Comparison of ENCODE assay signal across 10 cellular contexts in genomic region chr4:10089346-10089745, GRCh38. TPM values are rescaled to one million over a fixed set of nuclear protein-coding genes. Genes with fewer than 3 reads are reported as not detected.
A peak's percentile ranks its signal among the peaks of the same experiment; 100 is the strongest.
DNase-seq lines count a peak whose midpoint lies in the region; ATAC-seq, FAIRE-seq and TF ChIP-seq lines count a peak whose summit lies in the region.
"Had no signal": no experiment of that assay in that cellular context is flagged by ENCODE, and none has a peak within 500 bp of the region (broad histone marks: within the 10 kb centered on the region; RNA-seq: fewer than 3 reads in every experiment).

No MANE protein-coding gene starts in this region.

- H3K36me3 ChIP-seq in astrocyte (ENCODE audit: insufficient read depth, low read length) (peaks cover 70% of the 10 kb centered on the region), right atrium auricular region (peaks cover 82% of the 10 kb centered on the region), spleen (peaks cover 7 to 100% (median 89%) of the 10 kb centered on the region in 6 donors)

- no peak overlapping the region for H3K4me3 Mint-ChIP-seq in activated CD8-positive, alpha-beta T cell treated with anti-CD3 and anti-CD28 coated beads for 36 hours
- H3K4me3 Mint-ChIP-seq in activated CD8-positive, alpha-beta T cell treated with anti-CD3 and anti-CD28 coated beads, Interleukin-2, amount 10 ng/mL, durations not matched to agents 7 days and 5 days, result no peak overlapping the region
- H3K4me3 Mint-ChIP-seq in astrocyte (ENCODE audit: unreplicated experiment), result no peak overlapping the region

- no peaks in the 10 kb centered on the region for H3K9me3 Mint-ChIP-seq in activated CD8-positive, alpha-beta T cell treated with anti-CD3 and anti-CD28 coated beads for 36 hours
- H3K9me3 Mint-ChIP-seq in activated CD8-positive, alpha-beta T cell treated with anti-CD3 and anti-CD28 coated beads, Interleukin-2, amount 10 ng/mL, durations not matched to agents 7 days and 5 days (ENCODE audit: insufficient read depth), result no peaks in the 10 kb centered on the region
- H3K9me3 Mint-ChIP-seq in astrocyte (ENCODE audit: unreplicated experiment), result no peaks in the 10 kb centered on the region
- H3K9me3 Mint-ChIP-seq: activated T-helper 2 cell treated with anti-CD3 and anti-CD28 coated beads, Interferon-gamma antibody, Interleukin-2, Interleukin-4, amounts not matched to agents 10 μg/mL and 5 μg/mL and 100 μg/mL, durations not matched to agents 14 hours and 24 hours and 36 hours had no signal

- 77 to 81% (median 80%) methylated on average over 11 of the region's 11 CpGs for WGBS in spleen, 5 donors

- no peak overlapping the region for H2AFZ ChIP-seq in astrocyte (ENCODE audit: low read depth, low read length)

- no peak for TF ChIP-seq POLR2A in spleen (IDR thresholded peaks at IDR 0.05)

- CTCF ChIA-PET in activated CD8-positive, alpha-beta T cell treated with anti-CD3 and anti-CD28 coated beads for 36 hours (lab: Charles Lee), result interaction anchor here (0.6 to 1.8 kb wide), 3 partner anchors 34 to 62 kb away, joined by 3 to 4 read pairs (median 4); no protein-coding TSS in a partner anchor
- CTCF ChIA-PET in activated CD8-positive, alpha-beta T cell treated with anti-CD3 and anti-CD28 coated beads, Interleukin-2, amount 10 ng/mL, durations not matched to agents 7 days and 5 days (lab: Charles Lee), result interaction anchor here (1.1 kb wide), 1 partner anchor 29 kb away, joined by 4 read pairs; no protein-coding TSS in a partner anchor

- H3K9me3 ChIP-seq in astrocyte (ENCODE audit: insufficient read depth, low read depth, low read length) (no peaks in the 10 kb centered on the region), right atrium auricular region (no peaks in the 10 kb centered on the region), spleen (no peaks in the 10 kb centered on the region)
- H3K9me3 ChIP-seq: SJSA1 had no signal

- no peak for FAIRE-seq in astrocyte (lab: Jason Lieb, UNC)

- H3K27me3 ChIP-seq in astrocyte (ENCODE audit: insufficient read depth, low read length) (no peaks in the 10 kb centered on the region), right atrium auricular region (no peaks in the 10 kb centered on the region), spleen (replicated peaks in 1 of 7) (peaks cover 0 to 4% (median 0%) of the 10 kb centered on the region in 7 donors)
- H3K27me3 ChIP-seq: SJSA1 had no signal

- peaks cover 79% of the 10 kb centered on the region for H3K36me3 Mint-ChIP-seq in activated CD8-positive, alpha-beta T cell treated with anti-CD3 and anti-CD28 coated beads for 36 hours (ENCODE audit: low read depth)
- peaks cover 88% of the 10 kb centered on the region for H3K36me3 Mint-ChIP-seq in activated CD8-positive, alpha-beta T cell treated with anti-CD3 and anti-CD28 coated beads, Interleukin-2, amount 10 ng/mL, durations not matched to agents 7 days and 5 days (ENCODE audit: low read depth)
- peaks cover 41% of the 10 kb centered on the region for H3K36me3 Mint-ChIP-seq in astrocyte (ENCODE audit: low read depth, unreplicated experiment)

- POLR2A ChIA-PET in activated CD8-positive, alpha-beta T cell treated with anti-CD3 and anti-CD28 coated beads for 36 hours (lab: Charles Lee), result interaction anchor here (1.6 to 18.7 kb wide), 2 partner anchors 17 to 21 kb away, joined by 4 to 403 read pairs; partner anchors contain the start of gene WDR1
- POLR2A ChIA-PET in activated CD8-positive, alpha-beta T cell treated with anti-CD3 and anti-CD28 coated beads, Interleukin-2, amount 10 ng/mL, durations not matched to agents 7 days and 5 days (lab: Charles Lee), result interaction anchor here (1.7 kb wide), 1 partner anchor 21 kb away, joined by 4 read pairs; no protein-coding TSS in a partner anchor

- peaks cover 100% of the 10 kb centered on the region for H4K20me1 ChIP-seq in astrocyte (ENCODE audit: insufficient read depth, low read length)

- no peak overlapping the region for H3K4me3 ChIP-seq in astrocyte (ENCODE audit: insufficient read depth, low read depth, low read length)
- H3K4me3 ChIP-seq in right atrium auricular region, result no peak overlapping the region
- H3K4me3 ChIP-seq in spleen, result no peak overlapping the region
- H3K4me3 ChIP-seq: SJSA1 had no signal

- H3K27ac ChIP-seq in astrocyte (ENCODE audit: low read depth, low read length) (no peak overlapping the region), right atrium auricular region (no peak overlapping the region), spleen (no peak overlapping the region)
- H3K27ac ChIP-seq: SJSA1 had no signal

- H3K27me3 Mint-ChIP-seq in activated CD8-positive, alpha-beta T cell treated with anti-CD3 and anti-CD28 coated beads for 36 hours, result no peaks in the 10 kb centered on the region
- H3K27me3 Mint-ChIP-seq in activated CD8-positive, alpha-beta T cell treated with anti-CD3 and anti-CD28 coated beads, Interleukin-2, amount 10 ng/mL, durations not matched to agents 7 days and 5 days (ENCODE audit: low read depth), result no peaks in the 10 kb centered on the region
- no peaks in the 10 kb centered on the region for H3K27me3 Mint-ChIP-seq in astrocyte (ENCODE audit: low read depth, unreplicated experiment)

- no peak overlapping the region for H3K4me2 ChIP-seq in astrocyte (ENCODE audit: low read length)

- peaks cover 38% of the 10 kb centered on the region for H3K4me1 Mint-ChIP-seq in activated CD8-positive, alpha-beta T cell treated with anti-CD3 and anti-CD28 coated beads for 36 hours (ENCODE audit: low read depth)
- H3K4me1 Mint-ChIP-seq in activated CD8-positive, alpha-beta T cell treated with anti-CD3 and anti-CD28 coated beads, Interleukin-2, amount 10 ng/mL, durations not matched to agents 7 days and 5 days (ENCODE audit: low read depth), result peaks cover 39% of the 10 kb centered on the region
- peaks cover 43% of the 10 kb centered on the region for H3K4me1 Mint-ChIP-seq in astrocyte (ENCODE audit: low read depth, unreplicated experiment)

- H3K4me1 ChIP-seq in astrocyte (ENCODE audit: insufficient read depth, low read length) (peaks cover 29% of the 10 kb centered on the region), right atrium auricular region (peaks cover 0 to 78% of the 10 kb centered on the region in 2 donors), spleen (peaks cover 20 to 57% (median 37%) of the 10 kb centered on the region in 6 donors)
- H3K4me1 ChIP-seq: SJSA1 had no signal

- DNase-seq in activated CD8-positive, alpha-beta T cell treated with anti-CD3 and anti-CD28 coated beads for 36 hours, result no peak
- no peak for DNase-seq in activated CD8-positive, alpha-beta T cell treated with anti-CD3 and anti-CD28 coated beads, Interleukin-2, amount 10 ng/mL, durations not matched to agents 7 days and 5 days
- DNase-seq in astrocyte (ENCODE audit: low read depth), result no peak
- DNase-seq in right atrium auricular region (ENCODE audit: low spot score), result no peak
- DNase-seq in spleen, result peak; percentile 59
- no peak for DNase-seq in LoVo (ENCODE audit: low spot score)
- no peak for DNase-seq in ureter (ENCODE audit: low spot score)

- intact Hi-C loops in activated CD8-positive, alpha-beta T cell treated with anti-CD3 and anti-CD28 coated beads for 36 hours (cut with micrococcal nuclease), result no loop called here
- intact Hi-C loops in spleen (cut with DNase I; ENCODE audit: low total_unique reads), result no loop called here

- no peak overlapping the region for H3K9ac ChIP-seq in astrocyte (ENCODE audit: low read length)

- H3K27ac Mint-ChIP-seq in activated CD8-positive, alpha-beta T cell treated with anti-CD3 and anti-CD28 coated beads for 36 hours, result peak overlapping the region; percentile 64
- H3K27ac Mint-ChIP-seq in activated CD8-positive, alpha-beta T cell treated with anti-CD3 and anti-CD28 coated beads, Interleukin-2, amount 10 ng/mL, durations not matched to agents 7 days and 5 days, result no peak overlapping the region
- peak overlapping the region; percentile 66 for H3K27ac Mint-ChIP-seq in astrocyte (ENCODE audit: unreplicated experiment)
- H3K27ac Mint-ChIP-seq: activated T-helper 2 cell treated with anti-CD3 and anti-CD28 coated beads, Interferon-gamma antibody, Interleukin-2, Interleukin-4, amounts not matched to agents 10 μg/mL and 5 μg/mL and 100 μg/mL, durations not matched to agents 14 hours and 24 hours and 36 hours had no signal

- peaks cover 100% of the 10 kb centered on the region for H3K79me2 ChIP-seq in astrocyte (ENCODE audit: insufficient read depth, low read length)

- no peak for TF ChIP-seq CTCF in activated CD8-positive, alpha-beta T cell treated with anti-CD3 and anti-CD28 coated beads for 36 hours (IDR thresholded peaks at IDR 0.05)
- no peak for TF ChIP-seq CTCF in astrocyte (IDR thresholded peaks at IDR 0.05; ENCODE audit: insufficient read depth, low read depth, low read length)
- peak; percentile 18 to 52 for TF ChIP-seq CTCF in right atrium auricular region (IDR thresholded peaks at IDR 0.05)
- peak in 4 of 11 experiments; percentile 8 to 43 (median 22) for TF ChIP-seq CTCF in spleen (IDR thresholded peaks at IDR 0.05 in 8 of 11, conservative IDR thresholded peaks at IDR 0.05 in 3 of 11)

- ATAC-seq in activated CD8-positive, alpha-beta T cell treated with anti-CD3 and anti-CD28 coated beads for 36 hours, result no peak
- ATAC-seq in activated CD8-positive, alpha-beta T cell treated with anti-CD3 and anti-CD28 coated beads, Interleukin-2, amount 10 ng/mL, durations not matched to agents 7 days and 5 days, result no peak
- ATAC-seq in GM21515 (IDR thresholded peaks at IDR 0.05; ENCODE audit: unreplicated experiment), result no peak

RNA-seq across cellular contexts. Expression of gene WDR1, which starts 27.3 kb away (rescaled TPM):
- 100 to 1,000 TPM; 390 to 393 TPM for total RNA-seq in activated CD8-positive, alpha-beta T cell treated with anti-CD3 and anti-CD28 coated beads for 36 hours
- total RNA-seq in activated CD8-positive, alpha-beta T cell treated with anti-CD3 and anti-CD28 coated beads, Interleukin-2, amount 10 ng/mL, durations not matched to agents 7 days and 5 days, result 100 to 1,000 TPM; 516 to 550 TPM
- 558 and 620 TPM in 2 replicates for total RNA-seq in astrocyte
- total RNA-seq in right atrium auricular region, result 100 to 1,000 TPM; 109 to 216 TPM
- total RNA-seq in spleen, result 100 to 1,000 TPM; 124 to 377 (median 192) TPM
- polyA plus RNA-seq in spleen, result 100 to 1,000 TPM in 1 of 3 donors, 10 to 100 TPM in 2; 56.6 to 105 (median 84.0) TPM
- total RNA-seq in ureter, result 385 TPM

Comparison
In these comparisons a context has a peak if more than half of its experiments do, and no peak if none do; other contexts are left out.
1. CTCF ChIP-seq: peak in right atrium auricular region (2 of 2); none in activated CD8-positive, alpha-beta T cell treated with anti-CD3 and anti-CD28 coated beads for 36 hours (single experiment) and astrocyte (single experiment).